ENCODE assay signal across 23 cellular contexts in the genomic region with DNA sequence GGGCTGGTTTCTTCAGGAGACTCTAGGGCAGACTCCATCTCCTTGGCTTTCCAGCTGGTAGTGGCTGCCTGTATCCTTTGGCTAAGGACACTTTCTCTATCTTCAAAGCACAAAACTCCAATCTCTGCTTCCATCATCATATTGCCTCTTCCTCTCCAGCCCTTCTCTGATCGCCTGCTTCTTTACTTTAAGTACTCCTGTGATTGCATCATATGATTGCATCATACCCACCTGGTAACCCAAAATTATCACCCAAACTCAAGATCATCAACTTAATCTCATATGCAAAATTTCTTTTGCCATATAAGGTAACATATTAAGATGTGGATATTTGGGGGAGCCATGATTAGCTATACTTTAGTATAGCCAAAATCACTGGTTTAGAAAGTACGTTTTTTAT.
A peak's percentile ranks its signal among the peaks of the same experiment; 100 is the strongest.
DNase-seq lines count a peak whose midpoint lies in the region; ATAC-seq, FAIRE-seq and TF ChIP-seq lines count a peak whose summit lies in the region.
"Had no signal": no experiment of that assay in that cellular context is flagged by ENCODE, and none has a peak within 500 bp of the region (broad histone marks: within the 10 kb centered on the region; RNA-seq: fewer than 3 reads in every experiment).

No MANE protein-coding gene starts in this region.

- POLR2A ChIA-PET in A549 (lab: Yijun Ruan, JAX), result no interaction called here

- H3K27ac ChIP-seq in A549 (peak overlapping the region; percentile 59 to 77), H9 (ENCODE audit: insufficient read length, low read depth, low read length) (no peak overlapping the region)
- H3K27ac ChIP-seq: body of pancreas, coronary artery, heart left ventricle had no signal

- no peak overlapping the region for H2BK5ac ChIP-seq in H9 (ENCODE audit: insufficient read length, low read length)

- no peaks in the 10 kb centered on the region for H3K23me2 ChIP-seq in H9 (ENCODE audit: insufficient read length, low read depth, low read length, poor library complexity, severe bottlenecking)

- H2AK5ac ChIP-seq in H9 (ENCODE audit: insufficient read length, low read length), result no peak overlapping the region

- no peak overlapping the region for H3K18ac ChIP-seq in H9 (ENCODE audit: insufficient read length, low read depth, low read length)

- H3K36me3 Mint-ChIP-seq in H9 (ENCODE audit: insufficient read depth in 1 of 3, low read depth in 3 of 3) (no peaks in the 10 kb centered on the region), chondrocyte (ENCODE audit: low read depth) (peaks cover 1% of the 10 kb centered on the region), glutamatergic neuron (ENCODE audit: unreplicated experiment) (no peaks in the 10 kb centered on the region)
- H3K36me3 Mint-ChIP-seq: activated naive CD4-positive, alpha-beta T cell treated with anti-CD3 and anti-CD28 coated beads, Interleukin-2, amount 50 U/mL, for 72 hours; immature natural killer cell had no signal

- H3K14ac ChIP-seq in H9 (ENCODE audit: insufficient read depth, low read length), result no peak overlapping the region

- H3K4me3 ChIP-seq in A549, result no peak overlapping the region
- H3K4me3 ChIP-seq: body of pancreas, coronary artery, heart left ventricle had no signal

- TF ChIP-seq CTCF in A549 (IDR thresholded peaks at IDR 0.05) (no peak), H9 (conservative IDR thresholded peaks at IDR 0.05) (no peak), chondrocyte (IDR thresholded peaks at IDR 0.05) (no peak), glutamatergic neuron (IDR thresholded peaks at IDR 0.05; ENCODE audit: partially characterized antibody, unreplicated experiment) (no peak)

- peak overlapping the region; percentile 82 for H2AFZ ChIP-seq in H9 (ENCODE audit: low read length)

- WGBS in A549 (ENCODE audit: missing lambda C conversion rate), result 78% methylated on average over 2 of the region's 2 CpGs
- WGBS in H9 (ENCODE audit: extremely low coverage, insufficient read length, low lambda C conversion rate), result no CpG with 5 or more reads among the region's 2 CpGs

- FAIRE-seq in A549 (lab: Jason Lieb, UNC), result no peak
- FAIRE-seq: endometrium, RCC 7860, urothelium cell line had no signal

- H3K27me3 Mint-ChIP-seq in H9 (ENCODE audit: low read depth) (no peaks in the 10 kb centered on the region), chondrocyte (ENCODE audit: low read depth) (no peaks in the 10 kb centered on the region), glutamatergic neuron (ENCODE audit: unreplicated experiment) (no peaks in the 10 kb centered on the region)

- H3K4me1 Mint-ChIP-seq in H9 (peaks cover 21 to 26% of the 10 kb centered on the region in 2 experiments), chondrocyte (ENCODE audit: low read depth) (peaks cover 71% of the 10 kb centered on the region), glutamatergic neuron (ENCODE audit: low read depth, unreplicated experiment) (peaks cover 10% of the 10 kb centered on the region)
- H3K4me1 Mint-ChIP-seq: immature natural killer cell had no signal

- no peak overlapping the region for H3K23ac ChIP-seq in H9 (ENCODE audit: insufficient read length, low read depth, low read length)

- no peaks in the 10 kb centered on the region for H3K79me1 ChIP-seq in H9 (ENCODE audit: insufficient read depth, low read depth, low read length, poor library complexity, severe bottlenecking)

- H3K4ac ChIP-seq in H9 (ENCODE audit: low read depth, low read length), result no peak overlapping the region

- H3K4me3 Mint-ChIP-seq in H9, result no peak overlapping the region
- no peak overlapping the region for H3K4me3 Mint-ChIP-seq in chondrocyte (ENCODE audit: unreplicated experiment)
- H3K4me3 Mint-ChIP-seq in glutamatergic neuron (ENCODE audit: unreplicated experiment), result no peak overlapping the region
- H3K4me3 Mint-ChIP-seq: activated T-cell treated with anti-CD3 and anti-CD28 coated beads, Interleukin-2, amount 50 U/mL, for 72 hours; immature natural killer cell had no signal

- no peak overlapping the region for H3K9ac ChIP-seq in H9 (ENCODE audit: extremely low read depth, insufficient read length, low read length)

- no peak overlapping the region for H2BK20ac ChIP-seq in H9 (ENCODE audit: low read depth, low read length, poor library complexity, severe bottlenecking)

- H3K4me2 ChIP-seq in A549 (no peak overlapping the region), H9 (ENCODE audit: insufficient read depth, insufficient read length, low read length) (no peak overlapping the region)

- H3K27ac Mint-ChIP-seq in H9 (peak overlapping the region in 2 of 3 experiments; percentile 16 to 80; a peak in 4 of 7 replicates), chondrocyte (ENCODE audit: unreplicated experiment) (peak overlapping the region; percentile 75), glutamatergic neuron (ENCODE audit: unreplicated experiment) (no peak overlapping the region)
- H3K27ac Mint-ChIP-seq: immature natural killer cell had no signal

- no peaks in the 10 kb centered on the region for H3K79me2 ChIP-seq in H9 (ENCODE audit: insufficient read depth, low read length)

- no peak for TF ChIP-seq POLR2A in A549 (IDR thresholded peaks at IDR 0.05; ENCODE audit: low read length)

- peak overlapping the region; percentile 73 for H2BK12ac ChIP-seq in H9 (ENCODE audit: insufficient read length, low read depth, low read length)

- H2BK15ac ChIP-seq in H9 (ENCODE audit: low read depth, low read length), result no peak overlapping the region

- peak overlapping the region; percentile 94 for H3T11ph ChIP-seq in H9 (ENCODE audit: low read length)

- H4K5ac ChIP-seq in H9 (ENCODE audit: insufficient read length, low read depth, low read length), result peak overlapping the region; percentile 90

- no peaks in the 10 kb centered on the region for H3K9me3 ChIP-seq in A549
- no peaks in the 10 kb centered on the region for H3K9me3 ChIP-seq in H9 (ENCODE audit: control insufficient read depth, low read depth, low read length)
- H3K9me3 ChIP-seq: body of pancreas had no signal

- no peak overlapping the region for H2BK120ac ChIP-seq in H9 (ENCODE audit: low read depth, low read length, poor library complexity, severe bottlenecking)

- H3K9me3 Mint-ChIP-seq in H9, result no peaks in the 10 kb centered on the region; a peak in 1 of 5 replicates
- H3K9me3 Mint-ChIP-seq in chondrocyte (ENCODE audit: low read depth), result no peaks in the 10 kb centered on the region
- H3K9me3 Mint-ChIP-seq in glutamatergic neuron (ENCODE audit: unreplicated experiment), result no peaks in the 10 kb centered on the region

- CTCF ChIA-PET in A549 (lab: Yijun Ruan, JAX), result no interaction called here

- no peaks in the 10 kb centered on the region for H3K27me3 ChIP-seq in H9 (ENCODE audit: insufficient read depth, low read length)
- H3K27me3 ChIP-seq: body of pancreas, heart left ventricle had no signal

- H3K4me1 ChIP-seq in A549 (peaks cover 31% of the 10 kb centered on the region), H9 (ENCODE audit: insufficient read depth, low read length) (peaks cover 2% of the 10 kb centered on the region; the same call in 1 of the 2 replicates)
- H3K4me1 ChIP-seq: body of pancreas, heart left ventricle had no signal

- DNase-seq in A549 (ENCODE audit: low read depth in 1 of 2, low spot score in 1 of 2) (no peak), H9 (no peak), NCI-H748 (lab: John Stamatoyannopoulos, UW; ENCODE audit: unreplicated experiment) (peak; percentile 93), chondrocyte (ENCODE audit: low spot score) (no peak), glutamatergic neuron (no peak)
- DNase-seq: activated CD4-positive, CD25-positive, alpha-beta regulatory T cell treated with anti-CD3 and anti-CD28 coated beads, Interleukin-2, amount 50 U/mL, for 72 hours; activated CD8-positive, alpha-beta memory T cell treated with anti-CD3 and anti-CD28 coated beads for 24 hours; activated T-cell treated with anti-CD3 and anti-CD28 coated beads, Interleukin-2, amount 50 U/mL, for 72 hours; body of pancreas; DMS79 treated with DMSO at 0.1 percent for 48 hours; heart left ventricle; immature natural killer cell; NCI-H526 treated with DMSO at 0.1 percent for 48 hours; nucleus accumbens; substantia nigra had no signal

- no peaks in the 10 kb centered on the region for H4K20me1 ChIP-seq in H9 (ENCODE audit: control insufficient read depth, insufficient read depth, insufficient read length)

- no peak overlapping the region for H4K8ac ChIP-seq in H9 (replicated peaks; ENCODE audit: insufficient read length, low read depth, low read length)

- no peak for TF ChIP-seq EP300 in A549 (IDR thresholded peaks at IDR 0.05)

- H4K91ac ChIP-seq in H9 (ENCODE audit: insufficient read length, low read depth, low read length), result no peak overlapping the region

- no peak for TF ChIP-seq RAD21 in A549 (conservative IDR thresholded peaks at IDR 0.05 in 1 of 2, IDR thresholded peaks at IDR 0.05 in 1 of 2)

- no peak overlapping the region for H3K56ac ChIP-seq in H9 (ENCODE audit: insufficient read length, low read depth, low read length)

- peak in 1 of 2 experiments; percentile 26; a peak in 2 of 6 replicates for ATAC-seq in A549
- no peak for ATAC-seq in HG03175 (IDR thresholded peaks at IDR 0.05; ENCODE audit: unreplicated experiment)
- no peak for ATAC-seq in GM19463 (IDR thresholded peaks at IDR 0.05; ENCODE audit: unreplicated experiment)
- no peak for ATAC-seq in GM19324 (IDR thresholded peaks at IDR 0.05; ENCODE audit: low FRiP score, unreplicated experiment)
- ATAC-seq: activated naive CD4-positive, alpha-beta T cell treated with anti-CD3 and anti-CD28 coated beads, Interleukin-2, amount 50 U/mL, for 72 hours; activated T-cell treated with anti-CD3 and anti-CD28 coated beads, Interleukin-2, amount 50 U/mL, for 72 hours; body of pancreas; heart left ventricle had no signal

TF ChIP-seq in A549, 52 proteins besides CTCF, POLR2A, EP300 and RAD21:
- TF ChIP-seq MAZ (IDR thresholded peaks at IDR 0.05; ENCODE audit: borderline replicate concordance, low read depth, low read length) (no peak), CEBPB (IDR thresholded peaks at IDR 0.05) (peak; percentile 71 to 83; a peak in 3 of 4 replicates)
- TF ChIP-seq, protein P1, sequence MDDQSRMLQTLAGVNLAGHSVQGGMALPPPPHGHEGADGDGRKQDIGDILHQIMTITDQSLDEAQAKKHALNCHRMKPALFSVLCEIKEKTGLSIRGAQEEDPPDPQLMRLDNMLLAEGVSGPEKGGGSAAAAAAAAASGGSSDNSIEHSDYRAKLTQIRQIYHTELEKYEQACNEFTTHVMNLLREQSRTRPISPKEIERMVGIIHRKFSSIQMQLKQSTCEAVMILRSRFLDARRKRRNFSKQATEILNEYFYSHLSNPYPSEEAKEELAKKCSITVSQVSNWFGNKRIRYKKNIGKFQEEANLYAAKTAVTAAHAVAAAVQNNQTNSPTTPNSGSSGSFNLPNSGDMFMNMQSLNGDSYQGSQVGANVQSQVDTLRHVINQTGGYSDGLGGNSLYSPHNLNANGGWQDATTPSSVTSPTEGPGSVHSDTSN (IDR thresholded peaks at IDR 0.05), result no peak
